Comparison of ENCODE assay signal across 8 cellular contexts in the genomic region with DNA sequence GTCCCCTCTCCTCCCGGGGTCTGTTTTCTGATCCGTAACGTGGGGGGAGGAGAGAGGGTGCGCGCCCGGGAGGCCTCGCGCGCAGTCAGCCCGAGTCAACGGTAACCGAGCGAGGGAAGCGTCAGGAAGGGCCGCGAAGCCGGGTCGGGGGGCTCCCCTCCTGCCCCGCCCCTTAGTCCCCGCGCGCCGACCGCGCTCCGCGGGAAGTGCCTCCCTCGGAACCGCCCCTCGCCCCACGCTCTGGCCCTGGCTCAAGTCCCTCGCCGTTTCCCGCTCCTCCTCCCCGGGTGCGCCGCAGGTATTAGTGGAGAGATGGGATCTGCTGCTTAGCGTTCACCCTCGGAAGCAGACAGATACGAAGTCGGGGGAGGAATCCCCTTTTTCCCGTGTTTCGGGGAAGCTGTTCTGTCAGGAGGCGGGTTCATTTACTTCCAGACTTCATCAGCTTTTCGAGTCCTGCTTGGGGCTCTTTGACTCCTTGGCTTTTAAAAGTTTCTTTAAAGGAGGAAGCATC. TPM values are rescaled to one million over a fixed set of nuclear protein-coding genes. Genes with fewer than 3 reads are reported as not detected.
DNase-seq lines count a peak whose midpoint lies in the region; ATAC-seq, FAIRE-seq and TF ChIP-seq lines count a peak whose summit lies in the region.

No MANE protein-coding gene starts in this region.

- H3K9me3 Mint-ChIP-seq in activated CD4-positive, alpha-beta memory T cell treated with anti-CD3 and anti-CD28 coated beads for 36 hours, result no peaks in the 10 kb centered on the region

- no TSS peak for BruUV-seq in endothelial cell of umbilical vein (replicated peaks; lab: Mats Ljungman, UMichigan)

- peaks cover 25% of the 10 kb centered on the region for H4K20me1 ChIP-seq in endothelial cell of umbilical vein (replicated peaks; ENCODE audit: control insufficient read depth, extremely low read depth, insufficient read depth, low read length)

- TF ChIP-seq POLR2A in endothelial cell of umbilical vein (IDR thresholded peaks at IDR 0.05; ENCODE audit: low read depth, low read length), result no peak
- no peak for TF ChIP-seq POLR2A in suprapubic skin (IDR thresholded peaks at IDR 0.05)

- H3K4me3 ChIP-seq in endothelial cell of umbilical vein (replicated peaks in 1 of 3; ENCODE audit: insufficient read depth in 1 of 3, low read depth in 1 of 3, low read length in 3 of 3), result peak overlapping the region; percentile 81 to 98 (median 84)
- H3K4me3 ChIP-seq in muscle layer of duodenum (ENCODE audit: low read depth in 1 of 2, low read length in 2 of 2), result peak overlapping the region; percentile 90 to 94
- H3K4me3 ChIP-seq in suprapubic skin, result peak overlapping the region; percentile 59

- peak overlapping the region; percentile 89 for H3K27ac Mint-ChIP-seq in activated CD4-positive, alpha-beta memory T cell treated with anti-CD3 and anti-CD28 coated beads for 36 hours

- no peaks in the 10 kb centered on the region for H3K9me1 ChIP-seq in endothelial cell of umbilical vein (replicated peaks; ENCODE audit: control insufficient read depth, extremely low read depth, insufficient read depth, low read length)

- H3K4me1 Mint-ChIP-seq in activated CD4-positive, alpha-beta memory T cell treated with anti-CD3 and anti-CD28 coated beads for 36 hours (ENCODE audit: low read depth), result peaks cover 41% of the 10 kb centered on the region

- H3K4me1 ChIP-seq in endothelial cell of umbilical vein (ENCODE audit: control insufficient read depth, extremely low read depth, insufficient read depth, low read length), result peaks cover 28% of the 10 kb centered on the region
- H3K4me1 ChIP-seq in muscle layer of duodenum (ENCODE audit: control insufficient read depth in 1 of 2, insufficient read depth in 2 of 2, low read length in 2 of 2), result peaks cover 24 to 43% of the 10 kb centered on the region in 2 donors
- H3K4me1 ChIP-seq in suprapubic skin, result peaks cover 49% of the 10 kb centered on the region

- intact Hi-C loops in activated CD4-positive, alpha-beta memory T cell treated with anti-CD3 and anti-CD28 coated beads for 36 hours (cut with micrococcal nuclease), result loop anchor here (2.0 to 5.0 kb wide), 2 partner anchors 55 to 132 kb away; a partner anchor contains a TSS
- intact Hi-C loops in endothelial cell of umbilical vein (cut with micrococcal nuclease), result loop anchor here (2.0 kb wide), 2 partner anchors 83 to 91 kb away; no protein-coding TSS in a partner anchor

- H3K36me3 Mint-ChIP-seq in activated CD4-positive, alpha-beta memory T cell treated with anti-CD3 and anti-CD28 coated beads for 36 hours, result peaks cover 30% of the 10 kb centered on the region

- dilution Hi-C loops in endothelial cell of umbilical vein (cut with MboI; ENCODE audit: extremely low pct_ligation_motif_present, low sequenced_read_pairs), result no loop called here

- H3K27me3 ChIP-seq in endothelial cell of umbilical vein (ENCODE audit: control insufficient read depth in 2 of 2, insufficient read depth in 2 of 2, low read length in 2 of 2) (no peaks in the 10 kb centered on the region), muscle layer of duodenum (ENCODE audit: low read depth, low read length) (no peaks in the 10 kb centered on the region), suprapubic skin (no peaks in the 10 kb centered on the region)

- FAIRE-seq in endothelial cell of umbilical vein (lab: Jason Lieb, UNC), result peak; percentile 56

- no peaks in the 10 kb centered on the region for H3K27me3 Mint-ChIP-seq in activated CD4-positive, alpha-beta memory T cell treated with anti-CD3 and anti-CD28 coated beads for 36 hours

- H3K27ac ChIP-seq in endothelial cell of umbilical vein (ENCODE audit: insufficient read depth, low read depth, low read length) (peak overlapping the region; percentile 93), muscle layer of duodenum (ENCODE audit: low read length) (peak overlapping the region; percentile 95), suprapubic skin (peak overlapping the region; percentile 95)

- H3K9me3 ChIP-seq in endothelial cell of umbilical vein (replicated peaks; ENCODE audit: control insufficient read depth, insufficient read depth, low read length) (no peaks in the 10 kb centered on the region), muscle layer of duodenum (ENCODE audit: control insufficient read depth in 1 of 2, low read length in 2 of 2) (no peaks in the 10 kb centered on the region), suprapubic skin (no peaks in the 10 kb centered on the region)

- TF ChIP-seq CTCF in endothelial cell of umbilical vein (IDR thresholded peaks at IDR 0.05; ENCODE audit: extremely low read depth in 1 of 2, insufficient read depth in 1 of 2, low read depth in 1 of 2, low read length in 2 of 2), result no peak
- TF ChIP-seq CTCF in suprapubic skin (IDR thresholded peaks at IDR 0.05), result no peak

- DNase-seq in EH (ENCODE audit: low read depth) (peak; percentile 54), NAMALWA (ENCODE audit: low spot score) (peak; percentile 58), endothelial cell of umbilical vein (ENCODE audit: low read depth, low spot score) (peak; percentile 54), suprapubic skin (ENCODE audit: low spot score in 2 of 2) (peak in 1 of 2 donors; percentile 80), hippocampal formation (lab: John Stamatoyannopoulos, UW) (no peak)
- DNase-seq in activated CD4-positive, alpha-beta memory T cell treated with anti-CD3 and anti-CD28 coated beads for 36 hours, result peak; percentile 62

- H3K36me3 ChIP-seq in endothelial cell of umbilical vein (ENCODE audit: control insufficient read depth in 2 of 2, extremely low read depth in 1 of 2, insufficient read depth in 2 of 2, low read length in 2 of 2), result peaks cover 0 to 11% of the 10 kb centered on the region in 2 experiments
- H3K36me3 ChIP-seq in muscle layer of duodenum (ENCODE audit: control insufficient read depth in 1 of 2, insufficient read depth in 2 of 2, low read length in 2 of 2), result peaks cover 2 to 11% of the 10 kb centered on the region in 2 donors
- no peaks in the 10 kb centered on the region for H3K36me3 ChIP-seq in suprapubic skin

- peak overlapping the region; percentile 99 for H3K9ac ChIP-seq in endothelial cell of umbilical vein (replicated peaks; ENCODE audit: extremely low read depth, insufficient read depth, low read length)

- peak overlapping the region; percentile 81 for H3K4me3 Mint-ChIP-seq in activated CD4-positive, alpha-beta memory T cell treated with anti-CD3 and anti-CD28 coated beads for 36 hours

- H2AFZ ChIP-seq in endothelial cell of umbilical vein (ENCODE audit: low read depth, low read length), result no peak overlapping the region

- H3K79me2 ChIP-seq in endothelial cell of umbilical vein (ENCODE audit: control insufficient read depth, insufficient read depth, low read length), result peaks cover 56% of the 10 kb centered on the region

- peak overlapping the region; percentile 97 for H3K4me2 ChIP-seq in endothelial cell of umbilical vein (ENCODE audit: insufficient read depth, low read length)

- no peak for TF ChIP-seq EP300 in suprapubic skin (IDR thresholded peaks at IDR 0.05)

- CTCF ChIA-PET in activated CD4-positive, alpha-beta memory T cell treated with anti-CD3 and anti-CD28 coated beads for 36 hours (lab: Charles Lee), result interaction anchor here (0.8 to 4.2 kb wide), 7 partner anchors 32 to 141 kb away, joined by 3 to 43 read pairs (median 3); a partner anchor contains a TSS
- CTCF ChIA-PET in endothelial cell of umbilical vein (lab: Charles Lee), result interaction anchor here (0.9 to 1.6 kb wide), 5 partner anchors 11 to 92 kb away, joined by 3 to 10 read pairs (median 4); a partner anchor contains a TSS

- POLR2A ChIA-PET in activated CD4-positive, alpha-beta memory T cell treated with anti-CD3 and anti-CD28 coated beads for 36 hours (lab: Charles Lee), result interaction anchor here (1.3 to 3.1 kb wide), 8 partner anchors 12 to 131 kb away, joined by 4 to 16 read pairs (median 7); a partner anchor contains a TSS
- POLR2A ChIA-PET in endothelial cell of umbilical vein (lab: Charles Lee), result interaction anchor here (0.6 kb wide), 1 partner anchor 60 kb away, joined by 3 read pairs; no protein-coding TSS in a partner anchor

- WGBS in suprapubic skin, result 1% methylated on average over 13 of the region's 45 CpGs

- ATAC-seq in GM21825 (IDR thresholded peaks at IDR 0.05; ENCODE audit: unreplicated experiment), result peak; percentile 38

RNA-seq across cellular contexts. Expression of a gene that starts 0.8 kb away (rescaled TPM):
- total RNA-seq in activated CD4-positive, alpha-beta memory T cell treated with anti-CD3 and anti-CD28 coated beads for 36 hours, result 100 to 1,000 TPM; 237 to 238 TPM
- total RNA-seq in endothelial cell of umbilical vein, result 288 and 301 TPM in 2 replicates
- polyA plus RNA-seq in endothelial cell of umbilical vein, result 244 and 250 TPM in 2 replicates
- 184 TPM in 2 replicates for polyA plus RNA-seq in endothelial cell of umbilical vein (2011; cell fraction: cytosol; rRNA removed)
- 170 and 195 TPM in 2 replicates for polyA plus RNA-seq in endothelial cell of umbilical vein (2011; cell fraction: nucleus; rRNA removed)
- 197 and 307 TPM in 2 replicates for polyA plus RNA-seq in endothelial cell of umbilical vein (2012)
- 117 and 142 TPM in 2 replicates for polyA minus RNA-seq in endothelial cell of umbilical vein
- 99.1 TPM for polyA minus RNA-seq in endothelial cell of umbilical vein (2011; cell fraction: cytosol; rRNA and poly(A)+ RNA removed)
- polyA minus RNA-seq in endothelial cell of umbilical vein (2011; cell fraction: nucleus; rRNA and poly(A)+ RNA removed), result 135 and 137 TPM in 2 replicates
- 100 to 1,000 TPM in 3 of 4 donors, 10 to 100 TPM in 1; 85.5 to 128 (median 121) TPM for total RNA-seq in suprapubic skin

RNA-seq across cellular contexts. Expression of a gene that starts 32.4 kb away (rescaled TPM):
- 10 to 100 TPM; 14.5 to 16.0 TPM for total RNA-seq in activated CD4-positive, alpha-beta memory T cell treated with anti-CD3 and anti-CD28 coated beads for 36 hours
- 40.1 and 43.5 TPM in 2 replicates for total RNA-seq in endothelial cell of umbilical vein
- 91.9 and 130 TPM in 2 replicates for polyA plus RNA-seq in endothelial cell of umbilical vein
- polyA plus RNA-seq in endothelial cell of umbilical vein (2011; cell fraction: cytosol; rRNA removed), result 44.4 and 67.0 TPM in 2 replicates
- polyA plus RNA-seq in endothelial cell of umbilical vein (2011; cell fraction: nucleus; rRNA removed), result 35.4 and 40.1 TPM in 2 replicates
- 44.0 and 76.6 TPM in 2 replicates for polyA plus RNA-seq in endothelial cell of umbilical vein (2012)
- 23.7 and 29.0 TPM in 2 replicates for polyA minus RNA-seq in endothelial cell of umbilical vein
- polyA minus RNA-seq in endothelial cell of umbilical vein (2011; cell fraction: cytosol; rRNA and poly(A)+ RNA removed), result 5.4 TPM
- 10.9 and 21.7 TPM in 2 replicates for polyA minus RNA-seq in endothelial cell of umbilical vein (2011; cell fraction: nucleus; rRNA and poly(A)+ RNA removed)
- 10 to 100 TPM; 47.4 to 99.0 (median 90.8) TPM for total RNA-seq in suprapubic skin

RNA-seq across cellular contexts. Expression of a gene that starts 55.4 kb away (rescaled TPM):
- total RNA-seq in activated CD4-positive, alpha-beta memory T cell treated with anti-CD3 and anti-CD28 coated beads for 36 hours, result 10 to 100 TPM; 74.2 to 74.9 TPM
- 92.2 and 99.8 TPM in 2 replicates for total RNA-seq in endothelial cell of umbilical vein
- 74.1 and 80.0 TPM in 2 replicates for polyA plus RNA-seq in endothelial cell of umbilical vein
- polyA plus RNA-seq in endothelial cell of umbilical vein (2011; cell fraction: cytosol; rRNA removed), result 54.1 and 72.1 TPM in 2 replicates
- polyA plus RNA-seq in endothelial cell of umbilical vein (2011; cell fraction: nucleus; rRNA removed), result 130 and 131 TPM in 2 replicates
- 82.6 and 111 TPM in 2 replicates for polyA plus RNA-seq in endothelial cell of umbilical vein (2012)
- 58.4 and 64.1 TPM in 2 replicates for polyA minus RNA-seq in endothelial cell of umbilical vein
- polyA minus RNA-seq in endothelial cell of umbilical vein (2011; cell fraction: cytosol; rRNA and poly(A)+ RNA removed), result 32.6 TPM
- 45.5 and 73.0 TPM in 2 replicates for polyA minus RNA-seq in endothelial cell of umbilical vein (2011; cell fraction: nucleus; rRNA and poly(A)+ RNA removed)
- total RNA-seq in suprapubic skin, result 100 to 1,000 TPM in 1 of 4 donors, 10 to 100 TPM in 3; 44.8 to 104 (median 57.8) TPM

RNA-seq across cellular contexts. Expression of a gene that starts 56.9 kb away (rescaled TPM):
- under 1 TPM; 0.73 to 1.00 TPM for total RNA-seq in activated CD4-positive, alpha-beta memory T cell treated with anti-CD3 and anti-CD28 coated beads for 36 hours
- total RNA-seq in endothelial cell of umbilical vein (0.31 TPM in 1 of 2 replicates, not detected in the other), suprapubic skin (1 to 10 TPM in 1 of 4 donors, under 1 TPM in 2, not detected in 1; 0.25 to 2.3 (median 0.34) TPM)
- 0.14 TPM in 1 of 2 replicates, not detected in the other for polyA plus RNA-seq in endothelial cell of umbilical vein
- polyA plus RNA-seq in endothelial cell of umbilical vein (2011; cell fraction: cytosol; rRNA removed), result not detected in 2 replicates
- polyA plus RNA-seq in endothelial cell of umbilical vein (2011; cell fraction: nucleus; rRNA removed), result 0.21 and 0.27 TPM in 2 replicates
- polyA plus RNA-seq in endothelial cell of umbilical vein (2012), result not detected in 2 replicates
- not detected in 2 replicates for polyA minus RNA-seq in endothelial cell of umbilical vein
- polyA minus RNA-seq in endothelial cell of umbilical vein (2011; cell fraction: cytosol; rRNA and poly(A)+ RNA removed), result not detected
- 0.19 TPM in 1 of 2 replicates, not detected in the other for polyA minus RNA-seq in endothelial cell of umbilical vein (2011; cell fraction: nucleus; rRNA and poly(A)+ RNA removed)

Comparison
In these comparisons a context has a peak if more than half of its experiments do, and no peak if none do; other contexts are left out.
1. DNase-seq: peak in EH (single experiment), NAMALWA (single experiment), activated CD4-positive, alpha-beta memory T cell treated with anti-CD3 and anti-CD28 coated beads for 36 hours (single experiment) and endothelial cell of umbilical vein (single experiment); none in hippocampal formation (0 of 2).
2. Peak in every context shown above with its lines, with median percentiles within 50 percentile points of each other: H3K27ac ChIP-seq and H3K4me3 ChIP-seq.